21 cellular contexts compared by ENCODE assay signal in genomic region chr2:126753501-126754212, GRCh38.
DNase-seq lines count a peak whose midpoint lies in the region; ATAC-seq, FAIRE-seq and TF ChIP-seq lines count a peak whose summit lies in the region.
"Had no signal": no experiment of that assay in that cellular context is flagged by ENCODE, and none has a peak within 500 bp of the region (broad histone marks: within the 10 kb centered on the region; RNA-seq: fewer than 3 reads in every experiment).

No MANE protein-coding gene starts in this region.

- no peak overlapping the region for H4K8ac ChIP-seq in mesendoderm (ENCODE audit: low read depth, low read length)

- H3K4me3 ChIP-seq in K562 (no peak overlapping the region), mesendoderm (ENCODE audit: low read length) (no peak overlapping the region)
- H3K4me3 ChIP-seq: A549; BLaER1 treated with 17β-estradiol and CSF1 and Interleukin-3, amounts not matched to agents 10 nM and 100 nM; MG63 had no signal

- POLR2A ChIA-PET in K562 (lab: Yijun Ruan, JAX): no interaction called here

- H2BK120ac ChIP-seq in mesendoderm (ENCODE audit: low read depth, low read length): no peak overlapping the region

- H3K27me3 Mint-ChIP-seq in activated naive CD4-positive, alpha-beta T cell treated with anti-CD3 and anti-CD28 coated beads, Interleukin-2, amount 10 ng/mL, durations not matched to agents 7 days and 5 days: peaks cover 15% of the 10 kb centered on the region
- H3K27me3 Mint-ChIP-seq in type B pancreatic cell: peaks cover 12% of the 10 kb centered on the region

- H3K9me3 Mint-ChIP-seq in activated naive CD4-positive, alpha-beta T cell treated with anti-CD3 and anti-CD28 coated beads, Interleukin-2, amount 10 ng/mL, durations not matched to agents 7 days and 5 days: peaks cover 6% of the 10 kb centered on the region
- H3K9me3 Mint-ChIP-seq in type B pancreatic cell: peaks cover 6% of the 10 kb centered on the region

- H3K79me1 ChIP-seq in mesendoderm (ENCODE audit: low read length): no peaks in the 10 kb centered on the region

- no peak overlapping the region for H3K4me3 Mint-ChIP-seq in activated naive CD4-positive, alpha-beta T cell treated with anti-CD3 and anti-CD28 coated beads, Interleukin-2, amount 10 ng/mL, durations not matched to agents 7 days and 5 days
- no peak overlapping the region for H3K4me3 Mint-ChIP-seq in type B pancreatic cell

- FAIRE-seq in K562 (lab: Jason Lieb, UNC): no peak
- FAIRE-seq: A549, H54 had no signal

- H3K27me3 ChIP-seq in K562 (ENCODE audit: control insufficient read depth in 2 of 2, insufficient read depth in 2 of 2, low read length in 2 of 2) (peaks cover 0 to 16% of the 10 kb centered on the region in 2 experiments; a peak in 2 of 5 replicates), mesendoderm (ENCODE audit: insufficient read depth, low read length, poor library complexity) (no peaks in the 10 kb centered on the region)
- H3K27me3 ChIP-seq: BLaER1 treated with 17β-estradiol and CSF1 and Interleukin-3, amounts not matched to agents 10 nM and 100 nM; MG63 had no signal

- H2AFZ ChIP-seq in K562 (ENCODE audit: low read depth, low read length): no peak overlapping the region

- no peak overlapping the region for H3K4me2 ChIP-seq in K562 (ENCODE audit: insufficient read depth, low read length)
- no peak overlapping the region for H3K4me2 ChIP-seq in mesendoderm (ENCODE audit: low read length)
- H3K4me2 ChIP-seq: A549 had no signal

- H3K23ac ChIP-seq in mesendoderm (ENCODE audit: low read length): no peak overlapping the region

- H3K56ac ChIP-seq in mesendoderm (ENCODE audit: low read length): no peak overlapping the region

- H2BK5ac ChIP-seq in mesendoderm (ENCODE audit: low read length): no peak overlapping the region

- no peak for TF ChIP-seq RAD21 in K562 (CRISPR knock-in tag; conservative IDR thresholded peaks at IDR 0.05 in 1 of 2, IDR thresholded peaks at IDR 0.05 in 1 of 2)

- peak overlapping the region; percentile 8 for H3K27ac Mint-ChIP-seq in activated naive CD4-positive, alpha-beta T cell treated with anti-CD3 and anti-CD28 coated beads, Interleukin-2, amount 10 ng/mL, durations not matched to agents 7 days and 5 days
- no peak overlapping the region for H3K27ac Mint-ChIP-seq in type B pancreatic cell

- in situ Hi-C loops in K562 (cut with MboI): no loop called here

- H3K27ac ChIP-seq in K562 (ENCODE audit: extremely low read depth, low read depth, low read length): no peak overlapping the region
- H3K27ac ChIP-seq in mesendoderm (ENCODE audit: low read depth, low read length): no peak overlapping the region
- no peak overlapping the region for H3K27ac ChIP-seq in substantia nigra (ENCODE audit: low read depth, low read length, poor library complexity, severe bottlenecking)
- H3K27ac ChIP-seq: A549; BLaER1 treated with 17β-estradiol and CSF1 and Interleukin-3, amounts not matched to agents 10 nM and 100 nM had no signal

- peaks cover 15% of the 10 kb centered on the region for H3K4me1 Mint-ChIP-seq in activated naive CD4-positive, alpha-beta T cell treated with anti-CD3 and anti-CD28 coated beads, Interleukin-2, amount 10 ng/mL, durations not matched to agents 7 days and 5 days
- no peaks in the 10 kb centered on the region for H3K4me1 Mint-ChIP-seq in type B pancreatic cell (ENCODE audit: unreplicated experiment)

- H3K36me3 ChIP-seq in K562 (ENCODE audit: control insufficient read depth, insufficient read depth, low read length) (no peaks in the 10 kb centered on the region), mesendoderm (ENCODE audit: control insufficient read depth, insufficient read depth, low read length) (no peaks in the 10 kb centered on the region)
- H3K36me3 ChIP-seq: BLaER1 treated with 17β-estradiol and CSF1 and Interleukin-3, amounts not matched to agents 10 nM and 100 nM; MG63 had no signal

- no peak overlapping the region for H3K4ac ChIP-seq in mesendoderm (ENCODE audit: low read depth, low read length)

- no peak overlapping the region for H2BK15ac ChIP-seq in mesendoderm (replicated peaks; ENCODE audit: low read depth)

- no peaks in the 10 kb centered on the region for H3K79me2 ChIP-seq in K562 (ENCODE audit: control insufficient read depth, insufficient read depth, low read length)
- no peaks in the 10 kb centered on the region for H3K79me2 ChIP-seq in mesendoderm (ENCODE audit: control insufficient read depth, insufficient read depth, low read length)

- DNase-seq in activated naive CD4-positive, alpha-beta T cell treated with anti-CD3 and anti-CD28 coated beads, Interleukin-2, amount 10 ng/mL, durations not matched to agents 7 days and 5 days: no peak
- no peak for DNase-seq in activated naive CD4-positive, alpha-beta T cell treated with Interleukin-2 at 50 U/mL for 16 hours
- DNase-seq in K562 (ENCODE audit: extremely low read depth in 1 of 4, low spot score in 3 of 4): peak in 1 of 4 experiments; percentile 14
- peak; percentile 37 for DNase-seq in mesendoderm
- peak; percentile 52 for DNase-seq in type B pancreatic cell (ENCODE audit: extremely low spot score, unreplicated experiment)
- no peak for DNase-seq in NCI-H2081 treated with DMSO at 0.1 percent for 48 hours (lab: John Stamatoyannopoulos, UW)
- no peak for DNase-seq in substantia nigra (lab: John Stamatoyannopoulos, UW)
- DNase-seq: GF-D8, Karpas-422, MG63, NCI-H1092, NCI-H146, NCI-H2081, NCI-H2227 treated with DMSO at 0.1 percent for 48 hours, NCI-H69, OCI-M1, SHP77 treated with DMSO at 0.1 percent for 48 hours had no signal

- no peak for TF ChIP-seq EP300 in K562 (IDR thresholded peaks at IDR 0.05; ENCODE audit: low read length)

- H3K18ac ChIP-seq in mesendoderm (ENCODE audit: low read length): no peak overlapping the region

- TF ChIP-seq POLR2A in K562 (conservative IDR thresholded peaks at IDR 0.05): no peak

- H3K4me1 ChIP-seq in K562 (replicated peaks in 1 of 2; ENCODE audit: control insufficient read depth in 2 of 2, insufficient read depth in 2 of 2, low read length in 2 of 2) (no peaks in the 10 kb centered on the region; a peak in 1 of 5 replicates), mesendoderm (ENCODE audit: control insufficient read depth, low read depth, low read length) (peaks cover 3% of the 10 kb centered on the region)
- H3K4me1 ChIP-seq: A549 had no signal

- CTCF ChIA-PET in activated naive CD4-positive, alpha-beta T cell treated with anti-CD3 and anti-CD28 coated beads, Interleukin-2, amount 10 ng/mL, durations not matched to agents 7 days and 5 days (lab: Charles Lee): no interaction called here
- CTCF ChIA-PET in K562 (lab: Yijun Ruan, JAX; ENCODE audit: low intra/inter-chr PET ratio): no interaction called here

- H4K5ac ChIP-seq in mesendoderm (ENCODE audit: low read length): no peak overlapping the region

- no peak for TF ChIP-seq CTCF in K562 (IDR thresholded peaks at IDR 0.05 in 2 of 3, conservative IDR thresholded peaks at IDR 0.05 in 1 of 3; ENCODE audit: insufficient read depth in 2 of 3, low read depth in 1 of 3, low read length in 3 of 3)
- no peak for TF ChIP-seq CTCF in type B pancreatic cell (conservative IDR thresholded peaks at IDR 0.05)

- H4K20me1 ChIP-seq in K562 (replicated peaks; ENCODE audit: control insufficient read depth, insufficient read depth, low read length): no peaks in the 10 kb centered on the region; the same call in 1 of the 2 replicates
- H4K20me1 ChIP-seq: BLaER1 treated with 17β-estradiol and CSF1 and Interleukin-3, amounts not matched to agents 10 nM and 100 nM had no signal

- WGBS in K562 (ENCODE audit: insufficient coverage, low coverage, missing lambda C conversion rate): 3% methylated on average over 11 of the region's 11 CpGs
- no CpG with 5 or more reads among the region's 11 CpGs for WGBS in mesendoderm (ENCODE audit: extremely low coverage, insufficient coverage, low lambda C conversion rate)

- intact Hi-C loops in K562 (cut with micrococcal nuclease): no loop called here

- H3K36me3 Mint-ChIP-seq in activated naive CD4-positive, alpha-beta T cell treated with anti-CD3 and anti-CD28 coated beads, Interleukin-2, amount 10 ng/mL, durations not matched to agents 7 days and 5 days: peaks cover 2% of the 10 kb centered on the region
- H3K36me3 Mint-ChIP-seq in type B pancreatic cell: no peaks in the 10 kb centered on the region

- H3K9ac ChIP-seq in K562 (ENCODE audit: insufficient read depth in 1 of 2, low read depth in 2 of 2, low read length in 2 of 2) (no peak overlapping the region), mesendoderm (ENCODE audit: low read length) (no peak overlapping the region)
- H3K9ac ChIP-seq: BLaER1 treated with 17β-estradiol and CSF1 and Interleukin-3, amounts not matched to agents 10 nM and 100 nM had no signal

- BruUV-seq in K562 (replicated peaks; lab: Mats Ljungman, UMichigan): no TSS peak

- ATAC-seq in K562: no peak
- no peak for ATAC-seq in GM19328 (IDR thresholded peaks at IDR 0.05; ENCODE audit: unreplicated experiment)
- ATAC-seq: A549 had no signal

- H3K9me1 ChIP-seq in K562 (ENCODE audit: control insufficient read depth, insufficient read depth, low read length): no peaks in the 10 kb centered on the region

- no peak overlapping the region for H2AK5ac ChIP-seq in mesendoderm (ENCODE audit: low read length)

- no peaks in the 10 kb centered on the region for H3K9me3 ChIP-seq in K562 (replicated peaks; ENCODE audit: control insufficient read depth, insufficient read depth, low read depth, low read length)
- H3K9me3 ChIP-seq: A549, MG63 had no signal

TF ChIP-seq in K562, 482 proteins besides CTCF, POLR2A, EP300 and RAD21 (continues in another document):
- TF ChIP-seq TEAD4 (IDR thresholded peaks at IDR 0.05; ENCODE audit: low read length): no peak
- no peak for TF ChIP-seq TEAD4 (CRISPR knock-in tag; IDR thresholded peaks at IDR 0.05; ENCODE audit: borderline replicate concordance)
- TF ChIP-seq ZNF395 (CRISPR knock-in tag; IDR thresholded peaks at IDR 0.05): no peak
- TF ChIP-seq CBFA2T2 (conservative IDR thresholded peaks at IDR 0.05): peak; percentile 49
- peak; percentile 57 for TF ChIP-seq CBFA2T3 (IDR thresholded peaks at IDR 0.05)

Comparison
In these comparisons a context has a peak if more than half of its experiments do, and no peak if none do; other contexts are left out.
1. DNase-seq: peak in mesendoderm (single experiment) and type B pancreatic cell (single experiment); none in activated naive CD4-positive, alpha-beta T cell treated with anti-CD3 and anti-CD28 coated beads, Interleukin-2, amount 10 ng/mL, durations not matched to agents 7 days and 5 days (single experiment), activated naive CD4-positive, alpha-beta T cell treated with Interleukin-2 at 50 U/mL for 16 hours (single experiment), NCI-H2081 treated with DMSO at 0.1 percent for 48 hours (single experiment) and substantia nigra (0 of 49).